Comparison of ENCODE assay signal across 11 cellular contexts in the genomic region with DNA sequence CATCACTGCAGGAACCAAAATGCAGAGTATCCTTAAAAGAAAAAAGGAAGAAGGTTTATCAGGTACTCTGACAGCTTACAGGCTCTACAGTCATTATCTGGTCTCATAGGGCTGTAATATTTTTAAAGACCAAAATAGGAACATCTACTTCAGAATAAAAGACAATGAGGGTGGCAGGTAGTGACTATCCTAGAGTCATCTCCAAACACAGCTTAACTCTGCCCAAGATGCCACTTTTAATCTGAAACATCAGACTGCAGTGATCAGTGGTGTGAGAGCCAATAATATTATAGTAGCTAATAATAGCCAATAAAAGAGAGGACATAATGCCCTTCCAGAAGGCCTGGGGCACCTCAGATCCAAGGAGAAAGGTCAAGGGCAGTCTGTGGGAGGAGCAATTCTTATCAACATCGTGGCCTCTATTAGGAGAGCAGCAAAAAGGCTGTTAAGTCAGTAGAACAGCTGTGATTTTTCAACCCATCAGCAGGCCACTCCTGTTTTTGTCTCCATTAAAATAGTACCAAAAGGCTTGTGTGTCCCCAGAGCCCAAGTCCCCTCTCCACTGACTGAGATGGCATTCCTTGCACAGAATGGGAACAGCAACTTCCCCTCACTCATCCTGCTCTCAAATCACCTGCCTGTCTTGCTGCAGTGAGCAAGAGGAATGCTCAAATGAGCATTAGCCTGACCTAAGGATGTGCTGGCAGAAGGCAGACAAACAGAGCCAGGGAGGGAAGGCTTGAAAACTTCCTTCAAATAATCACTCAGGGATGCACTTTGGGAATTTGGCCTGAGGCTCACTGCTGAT. TPM values are rescaled to one million over a fixed set of nuclear protein-coding genes. Genes with fewer than 3 reads are reported as not detected.
DNase-seq lines count a peak whose midpoint lies in the region; ATAC-seq, FAIRE-seq and TF ChIP-seq lines count a peak whose summit lies in the region.
"Had no signal": no experiment of that assay in that cellular context is flagged by ENCODE, and none has a peak within 500 bp of the region (broad histone marks: within the 10 kb centered on the region; RNA-seq: fewer than 3 reads in every experiment).

No MANE protein-coding gene starts in this region.

- H3K27ac Mint-ChIP-seq in activated CD4-positive, alpha-beta T cell treated with anti-CD3 and anti-CD28 coated beads, Interleukin-2, amount 10 ng/mL, durations not matched to agents 7 days and 5 days: peak overlapping the region; percentile 90
- peak overlapping the region; percentile 96 for H3K27ac Mint-ChIP-seq in T-helper 17 cell
- H3K27ac Mint-ChIP-seq in stimulated activated memory B cell treated with anti-CD40 and anti-IgM and Interleukin-4, amounts not matched to agents 10 μg/mL and 1 μg/mL and 100 μg/mL, for 72 hours: peak overlapping the region; percentile 28

- no peak for FAIRE-seq in frontal cortex (lab: Jason Lieb, UNC)

- peaks cover 18% of the 10 kb centered on the region for H3K36me3 Mint-ChIP-seq in activated CD4-positive, alpha-beta T cell treated with anti-CD3 and anti-CD28 coated beads, Interleukin-2, amount 10 ng/mL, durations not matched to agents 7 days and 5 days (ENCODE audit: low read depth)
- peaks cover 2% of the 10 kb centered on the region for H3K36me3 Mint-ChIP-seq in T-helper 17 cell (ENCODE audit: low read depth)
- H3K36me3 Mint-ChIP-seq in stimulated activated memory B cell treated with anti-CD40 and anti-IgM and Interleukin-4, amounts not matched to agents 10 μg/mL and 1 μg/mL and 100 μg/mL, for 72 hours: peaks cover 51% of the 10 kb centered on the region

- H3K36me3 ChIP-seq in heart right ventricle: no peaks in the 10 kb centered on the region

- DNase-seq in activated CD4-positive, alpha-beta T cell treated with anti-CD3 and anti-CD28 coated beads, Interleukin-2, amount 10 ng/mL, durations not matched to agents 7 days and 5 days: no peak
- no peak for DNase-seq in activated CD4-positive, alpha-beta T cell treated with anti-CD3 and anti-CD28 coated beads for 4 hours
- DNase-seq in T-helper 17 cell: no peak
- DNase-seq in heart right ventricle: no peak
- no peak for DNase-seq in stimulated activated naive CD4-positive, alpha-beta T cell (lab: John Stamatoyannopoulos, UW)
- DNase-seq in frontal cortex (ENCODE audit: low spot score in 2 of 2): no peak
- DNase-seq: activated CD4-positive, alpha-beta T cell treated with anti-CD3 and anti-CD28 coated beads for 1 hour; NK-92 treated with Interleukin-12 subunit alpha and Interleukin-12 subunit beta, amount 100 ng/mL, for 24 hours; stimulated activated CD4-positive, alpha-beta T cell treated with anti-CD3 and anti-CD28 coated beads, Interleukin-2, amount 100 ng/mL, for 24 hours had no signal

- H3K9me3 ChIP-seq in T-helper 17 cell (ENCODE audit: control insufficient read depth, low read length, poor library complexity, severe bottlenecking) (no peaks in the 10 kb centered on the region), heart right ventricle (no peaks in the 10 kb centered on the region)

- no peaks in the 10 kb centered on the region for H3K9me3 Mint-ChIP-seq in activated CD4-positive, alpha-beta T cell treated with anti-CD3 and anti-CD28 coated beads, Interleukin-2, amount 10 ng/mL, durations not matched to agents 7 days and 5 days
- no peaks in the 10 kb centered on the region for H3K9me3 Mint-ChIP-seq in stimulated activated memory B cell treated with anti-CD40 and anti-IgM and Interleukin-4, amounts not matched to agents 10 μg/mL and 1 μg/mL and 100 μg/mL, for 72 hours

- intact Hi-C loops in heart right ventricle (cut with DNase I): loop anchor here in 1 of 10 donors (5.0 kb wide), 1 partner anchor 57 kb away; no protein-coding TSS in a partner anchor

- H3K4me1 Mint-ChIP-seq in activated CD4-positive, alpha-beta T cell treated with anti-CD3 and anti-CD28 coated beads, Interleukin-2, amount 10 ng/mL, durations not matched to agents 7 days and 5 days: peaks cover 68% of the 10 kb centered on the region
- peaks cover 51% of the 10 kb centered on the region for H3K4me1 Mint-ChIP-seq in T-helper 17 cell
- H3K4me1 Mint-ChIP-seq in stimulated activated memory B cell treated with anti-CD40 and anti-IgM and Interleukin-4, amounts not matched to agents 10 μg/mL and 1 μg/mL and 100 μg/mL, for 72 hours: peaks cover 39% of the 10 kb centered on the region

- H3K4me3 Mint-ChIP-seq in activated CD4-positive, alpha-beta T cell treated with anti-CD3 and anti-CD28 coated beads, Interleukin-2, amount 10 ng/mL, durations not matched to agents 7 days and 5 days: peak overlapping the region; percentile 45
- H3K4me3 Mint-ChIP-seq in T-helper 17 cell: peak overlapping the region; percentile 69
- H3K4me3 Mint-ChIP-seq in stimulated activated memory B cell treated with anti-CD40 and anti-IgM and Interleukin-4, amounts not matched to agents 10 μg/mL and 1 μg/mL and 100 μg/mL, for 72 hours: no peak overlapping the region

- 11 to 23% methylated on average over 1 of the region's 1 CpG for WGBS in heart right ventricle, 2 donors

- ATAC-seq in T-helper 17 cell: peak; percentile 31
- ATAC-seq in heart right ventricle: peak in 1 of 8 donors; percentile 28
- ATAC-seq in stimulated activated memory B cell treated with anti-CD40 and anti-IgM and Interleukin-4, amounts not matched to agents 10 μg/mL and 1 μg/mL and 100 μg/mL, for 72 hours: no peak
- no peak for ATAC-seq in HG03039 (IDR thresholded peaks at IDR 0.05; ENCODE audit: unreplicated experiment)

- POLR2A ChIA-PET in activated CD4-positive, alpha-beta T cell treated with anti-CD3 and anti-CD28 coated beads, Interleukin-2, amount 10 ng/mL, durations not matched to agents 7 days and 5 days (lab: Charles Lee): interaction anchor here (1.2 kb wide), 1 partner anchor 20 kb away, joined by 4 read pairs; no protein-coding TSS in a partner anchor

- no peaks in the 10 kb centered on the region for H3K27me3 ChIP-seq in heart right ventricle

- no peak for TF ChIP-seq CTCF in heart right ventricle (IDR thresholded peaks at IDR 0.05)

- CTCF ChIA-PET in activated CD4-positive, alpha-beta T cell treated with anti-CD3 and anti-CD28 coated beads, Interleukin-2, amount 10 ng/mL, durations not matched to agents 7 days and 5 days (lab: Charles Lee): interaction anchor here (1.0 to 2.2 kb wide), 5 partner anchors 7 to 228 kb away, joined by 3 to 8 read pairs (median 4); no protein-coding TSS in a partner anchor

- H3K27me3 Mint-ChIP-seq in activated CD4-positive, alpha-beta T cell treated with anti-CD3 and anti-CD28 coated beads, Interleukin-2, amount 10 ng/mL, durations not matched to agents 7 days and 5 days: no peaks in the 10 kb centered on the region
- H3K27me3 Mint-ChIP-seq in T-helper 17 cell: no peaks in the 10 kb centered on the region
- no peaks in the 10 kb centered on the region for H3K27me3 Mint-ChIP-seq in stimulated activated memory B cell treated with anti-CD40 and anti-IgM and Interleukin-4, amounts not matched to agents 10 μg/mL and 1 μg/mL and 100 μg/mL, for 72 hours

- no peak overlapping the region for H3K4me3 ChIP-seq in heart right ventricle

- peak overlapping the region in 9 of 10 donors; percentile 51 to 81 (median 74) for H3K27ac ChIP-seq in heart right ventricle

- H3K4me1 ChIP-seq in heart right ventricle: peaks cover 7 to 59% (median 33%) of the 10 kb centered on the region in 9 donors

RNA-seq across cellular contexts. Expression of a gene that starts 20.7 kb away (rescaled TPM):
- 100 to 1,000 TPM; 423 to 424 TPM for total RNA-seq in activated CD4-positive, alpha-beta T cell treated with anti-CD3 and anti-CD28 coated beads, Interleukin-2, amount 10 ng/mL, durations not matched to agents 7 days and 5 days
- total RNA-seq in T-helper 17 cell (100 to 1,000 TPM; 603 to 772 TPM), heart right ventricle (10 to 100 TPM in 2 of 10 donors, 1 to 10 TPM in 8; 3.5 to 12.8 (median 6.4) TPM), frontal cortex (26.9 TPM)
- polyA plus RNA-seq in heart right ventricle: 10 to 100 TPM in 1 of 2 donors, 1 to 10 TPM in 1; 6.7 to 13.4 TPM

Comparison
In these comparisons a context has a peak if more than half of its experiments do, and no peak if none do; other contexts are left out.
1. H3K27ac Mint-ChIP-seq: peak in every context shown above with its lines; median percentile 96 in T-helper 17 cell; 90 in activated CD4-positive, alpha-beta T cell treated with anti-CD3 and anti-CD28 coated beads, Interleukin-2, amount 10 ng/mL, durations not matched to agents 7 days and 5 days; 28 in stimulated activated memory B cell treated with anti-CD40 and anti-IgM and Interleukin-4, amounts not matched to agents 10 μg/mL and 1 μg/mL and 100 μg/mL, for 72 hours.
2. RNA of a gene that starts 20.7 kb away (total RNA-seq): 603 to 772 TPM in T-helper 17 cell and 423 to 424 TPM in activated CD4-positive, alpha-beta T cell treated with anti-CD3 and anti-CD28 coated beads, Interleukin-2, amount 10 ng/mL, durations not matched to agents 7 days and 5 days; 26.9 TPM in frontal cortex (single experiment) and 3.5 to 12.8 TPM in heart right ventricle; every median in the first group is over 10 times any median in the second.